2 cellular contexts compared by ENCODE assay signal in the genomic region with DNA sequence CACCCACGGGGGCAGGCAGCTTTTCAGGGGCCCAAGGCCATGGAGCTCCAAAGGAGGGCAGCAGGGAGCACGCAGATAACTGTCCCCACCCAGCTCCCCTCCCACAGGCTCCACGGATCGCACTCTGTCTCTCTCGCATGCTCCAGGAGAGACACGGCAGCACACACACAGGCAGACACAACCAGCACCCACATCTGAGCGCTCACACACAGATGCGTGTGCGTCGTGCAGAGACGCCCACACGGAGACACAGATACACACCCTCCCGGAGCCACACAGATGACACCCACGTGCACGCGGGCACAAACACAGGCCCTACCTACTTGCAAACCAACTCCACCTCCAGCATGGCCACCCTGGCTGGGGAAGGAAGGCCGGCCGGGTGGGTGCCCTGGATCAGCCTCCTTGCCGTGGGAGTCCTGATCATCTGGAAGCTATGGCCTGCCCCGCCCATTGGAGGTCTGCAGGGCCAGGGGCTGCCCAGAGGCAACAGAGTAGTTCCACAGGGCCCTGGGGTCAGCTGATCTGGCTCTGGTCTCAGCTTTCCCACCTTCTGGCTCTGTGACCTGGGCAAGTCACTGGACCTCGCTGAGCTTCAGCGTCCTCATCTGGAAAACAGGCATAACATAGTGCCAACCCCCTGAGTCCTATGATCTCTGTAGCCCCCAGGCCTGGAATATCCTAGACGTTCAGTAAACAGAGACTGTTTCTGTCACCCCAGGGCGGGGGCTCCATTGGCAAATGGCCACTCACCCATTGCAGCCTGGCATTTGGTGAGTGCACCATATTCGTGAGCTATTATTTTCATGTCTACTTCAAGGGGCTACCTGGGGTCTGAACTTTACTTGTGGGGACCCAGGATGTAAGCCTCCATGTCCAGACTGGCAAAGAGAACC.
TF ChIP-seq lines count a peak whose summit lies in the region.

No MANE protein-coding gene starts in this region.

TF ChIP-seq in HEK293, 187 proteins besides CTCF, POLR2A, EP300 and RAD21:
- TF ChIP-seq ZNF391 (tag by site-specific recombination; IDR thresholded peaks at IDR 0.05; ENCODE audit: borderline replicate concordance, low read depth) (no peak), EGR2 (tag by site-specific recombination; IDR thresholded peaks at IDR 0.05; ENCODE audit: low read depth) (peak; percentile 97), ZFHX2 (tag by site-specific recombination; conservative IDR thresholded peaks at IDR 0.05) (peak; percentile 97), ZNF843 (tag by site-specific recombination; IDR thresholded peaks at IDR 0.05) (no peak), ZNF529 (tag by site-specific recombination; IDR thresholded peaks at IDR 0.05; ENCODE audit: insufficient replicate concordance) (no peak)
TF ChIP-seq in HEK293: peak in this region for 2.

TF ChIP-seq in H1, 55 proteins besides CTCF, POLR2A, EP300 and RAD21:
- TF ChIP-seq PHF8 (conservative IDR thresholded peaks at IDR 0.05; ENCODE audit: low read depth, low read length) (no peak), SP1 (IDR thresholded peaks at IDR 0.05; ENCODE audit: low read depth, low read length) (no peak), CHD2 (IDR thresholded peaks at IDR 0.05; ENCODE audit: low read length) (no peak), CBX5 (IDR thresholded peaks at IDR 0.05; ENCODE audit: low read depth, low read length) (no peak), TAF1 (IDR thresholded peaks at IDR 0.05; ENCODE audit: low read depth, low read length) (no peak), SP4 (IDR thresholded peaks at IDR 0.05; ENCODE audit: low read length) (no peak), YY1 (IDR thresholded peaks at IDR 0.05; ENCODE audit: low read depth, low read length) (no peak), ZNF274 (IDR thresholded peaks at IDR 0.05; ENCODE audit: borderline replicate concordance, extremely low read depth, low read length) (no peak), SIRT6 (IDR thresholded peaks at IDR 0.05; ENCODE audit: low read length) (no peak), SP2 (IDR thresholded peaks at IDR 0.05; ENCODE audit: low read length) (no peak), SAP30 (IDR thresholded peaks at IDR 0.05; ENCODE audit: insufficient read depth, insufficient replicate concordance, low read length) (no peak), SIX5 (IDR thresholded peaks at IDR 0.05; ENCODE audit: low read depth, low read length) (no peak), BACH1 (IDR thresholded peaks at IDR 0.05; ENCODE audit: low read length) (no peak), CREB1 (IDR thresholded peaks at IDR 0.05) (no peak)
- TF ChIP-seq, protein P1, sequence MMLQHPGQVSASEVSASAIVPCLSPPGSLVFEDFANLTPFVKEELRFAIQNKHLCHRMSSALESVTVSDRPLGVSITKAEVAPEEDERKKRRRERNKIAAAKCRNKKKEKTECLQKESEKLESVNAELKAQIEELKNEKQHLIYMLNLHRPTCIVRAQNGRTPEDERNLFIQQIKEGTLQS (IDR thresholded peaks at IDR 0.05; ENCODE audit: insufficient read depth, low read depth, low read length): no peak
TF ChIP-seq in H1: peak in this region for 0.
